ENCODE assay signal across 16 cellular contexts in the genomic region with DNA sequence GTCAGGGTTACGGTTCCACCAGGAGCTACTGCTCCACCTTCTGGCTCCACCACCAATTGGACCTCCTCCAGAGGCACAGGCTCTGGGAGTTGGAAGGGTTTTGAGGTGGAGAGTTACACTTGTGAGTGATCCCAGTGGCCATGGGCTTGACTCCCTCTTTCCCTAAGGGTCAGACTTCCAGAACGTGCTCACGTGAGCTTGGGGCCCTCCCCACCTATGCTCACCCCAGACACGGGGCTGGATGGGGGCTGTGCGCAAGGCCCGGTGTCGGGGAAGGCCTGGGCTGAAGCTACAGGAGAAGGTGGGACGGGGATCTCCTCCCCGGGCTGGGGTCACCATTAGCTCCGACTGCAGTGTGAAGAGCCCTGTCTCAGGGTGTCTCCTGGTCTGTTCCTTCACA. TPM values are rescaled to one million over a fixed set of nuclear protein-coding genes. Genes with fewer than 3 reads are reported as not detected.
DNase-seq lines count a peak whose midpoint lies in the region; ATAC-seq and TF ChIP-seq lines count a peak whose summit lies in the region.
"Had no signal": no experiment of that assay in that cellular context is flagged by ENCODE, and none has a peak within 500 bp of the region (broad histone marks: within the 10 kb centered on the region; RNA-seq: fewer than 3 reads in every experiment).

No MANE protein-coding gene starts in this region.

- TF ChIP-seq POLR2A in gastroesophageal sphincter (IDR thresholded peaks at IDR 0.05): no peak

- no peak for TF ChIP-seq EP300 in gastroesophageal sphincter (IDR thresholded peaks at IDR 0.05)

- H3K27me3 Mint-ChIP-seq in activated CD4-positive, alpha-beta T cell treated with anti-CD3 and anti-CD28 coated beads, Interleukin-2, amount 10 ng/mL, durations not matched to agents 7 days and 5 days: no peaks in the 10 kb centered on the region
- H3K27me3 Mint-ChIP-seq in activated CD4-positive, alpha-beta memory T cell treated with anti-CD3 and anti-CD28 coated beads for 36 hours: no peaks in the 10 kb centered on the region

- peaks cover 0 to 64% of the 10 kb centered on the region in 2 donors for H3K36me3 ChIP-seq in gastroesophageal sphincter

- H3K4me3 Mint-ChIP-seq in activated CD4-positive, alpha-beta T cell treated with anti-CD3 and anti-CD28 coated beads, Interleukin-2, amount 10 ng/mL, durations not matched to agents 7 days and 5 days: no peak overlapping the region
- H3K4me3 Mint-ChIP-seq in activated CD4-positive, alpha-beta memory T cell treated with anti-CD3 and anti-CD28 coated beads for 36 hours: no peak overlapping the region
- no peak overlapping the region for H3K4me3 Mint-ChIP-seq in stimulated activated effector memory CD8-positive, alpha-beta T cell treated with anti-CD3 and anti-CD28 coated beads, Interleukin-12 subunit alpha, Interleukin-12 subunit beta, amount 100 ng/mL, for 72 hours

- intact Hi-C loops in activated CD4-positive, alpha-beta memory T cell treated with anti-CD3 and anti-CD28 coated beads for 36 hours (cut with micrococcal nuclease): no loop called here

- H3K9me3 Mint-ChIP-seq in activated CD4-positive, alpha-beta T cell treated with anti-CD3 and anti-CD28 coated beads, Interleukin-2, amount 10 ng/mL, durations not matched to agents 7 days and 5 days: no peaks in the 10 kb centered on the region
- H3K9me3 Mint-ChIP-seq in activated CD4-positive, alpha-beta memory T cell treated with anti-CD3 and anti-CD28 coated beads for 36 hours: no peaks in the 10 kb centered on the region
- H3K9me3 Mint-ChIP-seq in stimulated activated effector memory CD8-positive, alpha-beta T cell treated with anti-CD3 and anti-CD28 coated beads, Interleukin-12 subunit alpha, Interleukin-12 subunit beta, amount 100 ng/mL, for 72 hours: no peaks in the 10 kb centered on the region

- H3K9me3 ChIP-seq in gastroesophageal sphincter: no peaks in the 10 kb centered on the region
- H3K9me3 ChIP-seq: Caco-2 had no signal

- POLR2A ChIA-PET in activated CD4-positive, alpha-beta T cell treated with anti-CD3 and anti-CD28 coated beads, Interleukin-2, amount 10 ng/mL, durations not matched to agents 7 days and 5 days (lab: Charles Lee): no interaction called here
- POLR2A ChIA-PET in activated CD4-positive, alpha-beta memory T cell treated with anti-CD3 and anti-CD28 coated beads for 36 hours (lab: Charles Lee): no interaction called here

- WGBS in gastroesophageal sphincter (ENCODE audit: low coverage in 1 of 2), 2 donors: 69% methylated on average over 3 of the region's 10 CpGs; no CpG with 5 or more reads in 1 of the 2 donors

- ATAC-seq in gastroesophageal sphincter: no peak
- ATAC-seq in stimulated activated effector memory CD8-positive, alpha-beta T cell treated with anti-CD3 and anti-CD28 coated beads, Interleukin-12 subunit alpha, Interleukin-12 subunit beta, amount 100 ng/mL, for 72 hours: no peak
- no peak for ATAC-seq in GM19023 (IDR thresholded peaks at IDR 0.05; ENCODE audit: unreplicated experiment)

- no peak for TF ChIP-seq CTCF in gastroesophageal sphincter (IDR thresholded peaks at IDR 0.05)

- H3K4me3 ChIP-seq in gastroesophageal sphincter: no peak overlapping the region

- H3K36me3 Mint-ChIP-seq in activated CD4-positive, alpha-beta T cell treated with anti-CD3 and anti-CD28 coated beads, Interleukin-2, amount 10 ng/mL, durations not matched to agents 7 days and 5 days (ENCODE audit: low read depth): peaks cover 53% of the 10 kb centered on the region
- H3K36me3 Mint-ChIP-seq in activated CD4-positive, alpha-beta memory T cell treated with anti-CD3 and anti-CD28 coated beads for 36 hours: peaks cover 48% of the 10 kb centered on the region
- peaks cover 100% of the 10 kb centered on the region for H3K36me3 Mint-ChIP-seq in stimulated activated effector memory CD8-positive, alpha-beta T cell treated with anti-CD3 and anti-CD28 coated beads, Interleukin-12 subunit alpha, Interleukin-12 subunit beta, amount 100 ng/mL, for 72 hours

- DNase-seq in activated CD4-positive, alpha-beta T cell treated with anti-CD3 and anti-CD28 coated beads, Interleukin-2, amount 10 ng/mL, durations not matched to agents 7 days and 5 days: no peak
- DNase-seq in activated CD4-positive, alpha-beta T cell treated with anti-CD3 and anti-CD28 coated beads for 1 hour: no peak
- no peak for DNase-seq in activated CD4-positive, alpha-beta memory T cell treated with anti-CD3 and anti-CD28 coated beads for 36 hours
- DNase-seq in stimulated activated effector memory CD8-positive, alpha-beta T cell treated with anti-CD3 and anti-CD28 coated beads, Interleukin-12 subunit alpha, Interleukin-12 subunit beta, amount 100 ng/mL, for 72 hours (ENCODE audit: low spot score in 2 of 2): no peak
- DNase-seq in SKM-1 (lab: John Stamatoyannopoulos, UW; ENCODE audit: unreplicated experiment): no peak
- no peak for DNase-seq in epidermal melanocyte (ENCODE audit: insufficient read length, low spot score)
- DNase-seq: activated CD4-positive, alpha-beta T cell treated with anti-CD3 and anti-CD28 coated beads for 4 hours; activated effector memory CD4-positive, alpha-beta T cell treated with Interleukin-2 at 50 U/mL for 16 hours; Caco-2; effector CD8-positive, alpha-beta T cell; foreskin fibroblast; midbrain; MV-4-11 had no signal

- no peaks in the 10 kb centered on the region for H3K27me3 ChIP-seq in gastroesophageal sphincter

- CTCF ChIA-PET in activated CD4-positive, alpha-beta T cell treated with anti-CD3 and anti-CD28 coated beads, Interleukin-2, amount 10 ng/mL, durations not matched to agents 7 days and 5 days (lab: Charles Lee): interaction anchor here (1.8 to 2.3 kb wide), 2 partner anchors 8 to 13 kb away, joined by 6 to 8 read pairs; a partner anchor contains a TSS
- CTCF ChIA-PET in activated CD4-positive, alpha-beta memory T cell treated with anti-CD3 and anti-CD28 coated beads for 36 hours (lab: Charles Lee): interaction anchor here (1.2 kb wide), 1 partner anchor 54 kb away, joined by 3 read pairs; no protein-coding TSS in a partner anchor

- peaks cover 0 to 81% (median 43%) of the 10 kb centered on the region in 3 donors for H3K4me1 ChIP-seq in gastroesophageal sphincter
- H3K4me1 ChIP-seq: parathyroid adenoma had no signal

- H3K27ac Mint-ChIP-seq in activated CD4-positive, alpha-beta T cell treated with anti-CD3 and anti-CD28 coated beads, Interleukin-2, amount 10 ng/mL, durations not matched to agents 7 days and 5 days: peak overlapping the region; percentile 26
- H3K27ac Mint-ChIP-seq in activated CD4-positive, alpha-beta memory T cell treated with anti-CD3 and anti-CD28 coated beads for 36 hours: peak overlapping the region; percentile 67
- H3K27ac Mint-ChIP-seq in stimulated activated effector memory CD8-positive, alpha-beta T cell treated with anti-CD3 and anti-CD28 coated beads, Interleukin-12 subunit alpha, Interleukin-12 subunit beta, amount 100 ng/mL, for 72 hours: peak overlapping the region; percentile 99

- peaks cover 55% of the 10 kb centered on the region for H3K4me1 Mint-ChIP-seq in activated CD4-positive, alpha-beta T cell treated with anti-CD3 and anti-CD28 coated beads, Interleukin-2, amount 10 ng/mL, durations not matched to agents 7 days and 5 days
- H3K4me1 Mint-ChIP-seq in activated CD4-positive, alpha-beta memory T cell treated with anti-CD3 and anti-CD28 coated beads for 36 hours (ENCODE audit: low read depth): peaks cover 67% of the 10 kb centered on the region
- peaks cover 78% of the 10 kb centered on the region for H3K4me1 Mint-ChIP-seq in stimulated activated effector memory CD8-positive, alpha-beta T cell treated with anti-CD3 and anti-CD28 coated beads, Interleukin-12 subunit alpha, Interleukin-12 subunit beta, amount 100 ng/mL, for 72 hours

- H3K27ac ChIP-seq in gastroesophageal sphincter: peak overlapping the region in 3 of 4 donors; percentile 64 to 99 (median 97)

RNA-seq across cellular contexts. Expression of a gene that starts 1.4 kb away (rescaled TPM):
- 10 to 100 TPM; 45.4 to 47.1 TPM for total RNA-seq in activated CD4-positive, alpha-beta T cell treated with anti-CD3 and anti-CD28 coated beads, Interleukin-2, amount 10 ng/mL, durations not matched to agents 7 days and 5 days
- total RNA-seq in activated CD4-positive, alpha-beta memory T cell treated with anti-CD3 and anti-CD28 coated beads for 36 hours: 10 to 100 TPM; 16.5 to 23.5 TPM
- 1 to 10 TPM; 1.4 to 2.3 (median 1.6) TPM for total RNA-seq in gastroesophageal sphincter

RNA-seq across cellular contexts. Expression of a gene that starts 4.4 kb away (rescaled TPM):
- 10 to 100 TPM; 39.8 to 49.7 TPM for total RNA-seq in activated CD4-positive, alpha-beta T cell treated with anti-CD3 and anti-CD28 coated beads, Interleukin-2, amount 10 ng/mL, durations not matched to agents 7 days and 5 days
- total RNA-seq in activated CD4-positive, alpha-beta memory T cell treated with anti-CD3 and anti-CD28 coated beads for 36 hours: 10 to 100 TPM; 60.8 to 63.8 TPM
- total RNA-seq in gastroesophageal sphincter: 100 to 1,000 TPM in 1 of 4 donors, 10 to 100 TPM in 3; 78.8 to 101 (median 88.0) TPM

RNA-seq across cellular contexts. Expression of a gene that starts 6.7 kb away (rescaled TPM):
- 10 to 100 TPM; 47.3 to 52.0 TPM for total RNA-seq in activated CD4-positive, alpha-beta T cell treated with anti-CD3 and anti-CD28 coated beads, Interleukin-2, amount 10 ng/mL, durations not matched to agents 7 days and 5 days
- 10 to 100 TPM; 34.0 to 34.8 TPM for total RNA-seq in activated CD4-positive, alpha-beta memory T cell treated with anti-CD3 and anti-CD28 coated beads for 36 hours
- total RNA-seq in gastroesophageal sphincter: 10 to 100 TPM; 45.6 to 70.5 (median 54.6) TPM

RNA-seq across cellular contexts. Expression of a gene that starts 7.4 kb away (rescaled TPM):
- total RNA-seq in activated CD4-positive, alpha-beta T cell treated with anti-CD3 and anti-CD28 coated beads, Interleukin-2, amount 10 ng/mL, durations not matched to agents 7 days and 5 days: 10 to 100 TPM; 98.2 to 98.4 TPM
- 10 to 100 TPM; 63.4 to 65.9 TPM for total RNA-seq in activated CD4-positive, alpha-beta memory T cell treated with anti-CD3 and anti-CD28 coated beads for 36 hours
- total RNA-seq in gastroesophageal sphincter: 10 to 100 TPM; 42.9 to 70.1 (median 61.0) TPM

RNA-seq across cellular contexts. Expression of a gene that starts 9.8 kb away (rescaled TPM):
- 100 to 1,000 TPM; 274 to 282 TPM for total RNA-seq in activated CD4-positive, alpha-beta T cell treated with anti-CD3 and anti-CD28 coated beads, Interleukin-2, amount 10 ng/mL, durations not matched to agents 7 days and 5 days
- 100 to 1,000 TPM; 117 to 118 TPM for total RNA-seq in activated CD4-positive, alpha-beta memory T cell treated with anti-CD3 and anti-CD28 coated beads for 36 hours
- total RNA-seq in gastroesophageal sphincter: 10 to 100 TPM in 2 of 4 donors, 1 to 10 TPM in 1, under 1 TPM in 1; 0.93 to 16.3 (median 9.0) TPM

Comparison
In these comparisons a context has a peak if more than half of its experiments do, and no peak if none do; other contexts are left out.
1. H3K27ac Mint-ChIP-seq: peak in every context shown above with its lines; median percentile 99 in stimulated activated effector memory CD8-positive, alpha-beta T cell treated with anti-CD3 and anti-CD28 coated beads, Interleukin-12 subunit alpha, Interleukin-12 subunit beta, amount 100 ng/mL, for 72 hours; 67 in activated CD4-positive, alpha-beta memory T cell treated with anti-CD3 and anti-CD28 coated beads for 36 hours; 26 in activated CD4-positive, alpha-beta T cell treated with anti-CD3 and anti-CD28 coated beads, Interleukin-2, amount 10 ng/mL, durations not matched to agents 7 days and 5 days.
2. RNA of a gene that starts 1.4 kb away (total RNA-seq): 45.4 to 47.1 TPM in activated CD4-positive, alpha-beta T cell treated with anti-CD3 and anti-CD28 coated beads, Interleukin-2, amount 10 ng/mL, durations not matched to agents 7 days and 5 days and 16.5 to 23.5 TPM in activated CD4-positive, alpha-beta memory T cell treated with anti-CD3 and anti-CD28 coated beads for 36 hours; 1.4 to 2.3 TPM in gastroesophageal sphincter; every median in the first group is over 4 times any median in the second.